In the genomic region with DNA sequence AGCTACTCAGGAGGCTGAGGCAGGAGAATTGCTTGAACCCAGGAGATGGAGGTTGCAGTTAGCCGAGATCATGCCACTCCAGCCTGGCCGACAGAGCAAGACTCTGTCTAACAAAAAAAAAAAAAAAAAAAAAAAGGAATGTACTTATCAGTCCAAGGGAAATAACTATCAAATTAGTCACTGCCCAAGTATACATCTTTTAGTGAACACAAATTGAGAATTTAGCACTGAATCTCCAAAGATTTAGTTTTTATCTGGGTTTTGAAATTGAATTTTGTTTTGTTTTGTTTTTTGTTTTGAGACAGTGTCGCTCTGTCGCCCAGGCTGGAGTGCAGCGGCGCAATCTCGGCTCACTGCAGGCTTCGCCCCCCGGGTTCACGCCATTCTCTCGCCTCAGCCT, we compare ENCODE assay signal across 13 cellular contexts. TPM values are rescaled to one million over a fixed set of nuclear protein-coding genes. Genes with fewer than 3 reads are reported as not detected.
DNase-seq lines count a peak whose midpoint lies in the region; TF ChIP-seq lines count a peak whose summit lies in the region.
"Not testable (repeated sequence)": the region's sequence is repeated elsewhere in the genome, so short reads cannot be mapped to it uniquely, and the experiment has no call there.
"Had no signal": no experiment of that assay in that cellular context is flagged by ENCODE, and none has a peak within 500 bp of the region (broad histone marks: within the 10 kb centered on the region; RNA-seq: fewer than 3 reads in every experiment).

No MANE protein-coding gene starts in this region.

- not testable (repeated sequence) for TF ChIP-seq CTCF in choroid plexus epithelial cell (conservative IDR thresholded peaks at IDR 0.05; ENCODE audit: low read depth, low read length); fibroblast of the aortic adventitia (IDR thresholded peaks at IDR 0.05; ENCODE audit: insufficient read depth, low read length)

- DNase-seq in A172 (ENCODE audit: low spot score) (peak; percentile 38), HS-27A (ENCODE audit: low read depth) (peak; percentile 0), M059J (ENCODE audit: low read depth) (peak; percentile 33), SJSA1 (ENCODE audit: low read depth in 1 of 2, low spot score in 2 of 2) (peak in 1 of 2 experiments; percentile 5), astrocyte of the hippocampus (ENCODE audit: low read depth, low spot score) (peak; percentile 1), choroid plexus epithelial cell (ENCODE audit: low read depth) (peak; percentile 53), fibroblast of the aortic adventitia (ENCODE audit: low read depth) (peak; percentile 20), kidney tubule cell (ENCODE audit: low spot score) (peak; percentile 1)

- not testable (repeated sequence) for H3K36me3 ChIP-seq in SJSA1

- H3K27ac ChIP-seq in SJSA1: peak overlapping the region; percentile 52; the same call in 1 of the 2 replicates

- not testable (repeated sequence) for H3K9me3 ChIP-seq in SJSA1 (replicated peaks)

- not testable (repeated sequence) for H3K4me1 ChIP-seq in SJSA1 (replicated peaks)

- H3K4me3 ChIP-seq in SJSA1; choroid plexus epithelial cell (ENCODE audit: low read depth, low read length); fibroblast of the aortic adventitia (ENCODE audit: low read depth, low read length): not testable (repeated sequence)

- H3K27me3 ChIP-seq in SJSA1 (replicated peaks): not testable (repeated sequence)

RNA-seq across cellular contexts. Expression of gene SPATA31A3, which starts 39.8 kb away (rescaled TPM):
- total RNA-seq in A172 (2014; rRNA removed; shearing (Covaris generic)): not detected in 2 replicates
- not detected in 2 replicates for total RNA-seq in M059J (2014; rRNA removed; shearing (Covaris generic))
- total RNA-seq in SJSA1 (2014; rRNA removed; shearing (Covaris generic)): not detected in 2 replicates
- total RNA-seq in fibroblast of the aortic adventitia (ENCODE audit: low replicate concordance): not detected in 2 replicates
- total RNA-seq: A673; CD4-positive, alpha-beta memory T cell; Daoy; GM12878; H1 had no signal

RNA-seq across cellular contexts. Expression of gene ZNF658, which starts 52.1 kb away (rescaled TPM):
- total RNA-seq in A172 (2014; rRNA removed; shearing (Covaris generic)): 4.9 and 6.3 TPM in 2 replicates
- 2.0 and 2.2 TPM in 2 replicates for total RNA-seq in M059J (2014; rRNA removed; shearing (Covaris generic))
- 1.2 and 2.5 TPM in 2 replicates for total RNA-seq in SJSA1 (2014; rRNA removed; shearing (Covaris generic))
- total RNA-seq in fibroblast of the aortic adventitia (ENCODE audit: low replicate concordance): 2.2 and 6.4 TPM in 2 replicates
